In genomic region chr1:166069390-166069789, GRCh38 we compare ENCODE assay signal across 1 cellular context.
TF ChIP-seq lines count a peak whose summit lies in the region.

No MANE protein-coding gene starts in this region.

TF ChIP-seq in H1, 55 proteins besides CTCF, POLR2A, EP300 and RAD21:
- no peak for TF ChIP-seq SIN3A (conservative IDR thresholded peaks at IDR 0.05 in 1 of 2, IDR thresholded peaks at IDR 0.05 in 1 of 2; ENCODE audit: low read depth in 1 of 2, low read length in 2 of 2)
- no peak for TF ChIP-seq EZH2 (IDR thresholded peaks at IDR 0.05; ENCODE audit: low read depth, low read length, severe bottlenecking)
- TF ChIP-seq RNF2 (IDR thresholded peaks at IDR 0.05; ENCODE audit: borderline replicate concordance, low read depth, low read length, missing control alignments, poor library complexity, severe bottlenecking): no peak
- no peak for TF ChIP-seq FOSL1 (IDR thresholded peaks at IDR 0.05; ENCODE audit: insufficient read depth, low read depth, low read length)
- TF ChIP-seq KDM5A (IDR thresholded peaks at IDR 0.05; ENCODE audit: low read length): no peak
- no peak for TF ChIP-seq CBX8 (IDR thresholded peaks at IDR 0.05; ENCODE audit: borderline replicate concordance, low read depth, low read length)
- no peak for TF ChIP-seq MAX (IDR thresholded peaks at IDR 0.05)
- TF ChIP-seq TCF12 (IDR thresholded peaks at IDR 0.05; ENCODE audit: low read depth, low read length): no peak
- no peak for TF ChIP-seq USF2 (IDR thresholded peaks at IDR 0.05; ENCODE audit: low read length)
- no peak for TF ChIP-seq YY1 (IDR thresholded peaks at IDR 0.05; ENCODE audit: low read depth, low read length)
- TF ChIP-seq PHF8 (conservative IDR thresholded peaks at IDR 0.05; ENCODE audit: low read depth, low read length): no peak
- TF ChIP-seq TAF1 (IDR thresholded peaks at IDR 0.05; ENCODE audit: low read depth, low read length): no peak
- TF ChIP-seq HDAC2 (IDR thresholded peaks at IDR 0.05; ENCODE audit: borderline replicate concordance in 1 of 2, low read depth in 2 of 2, low read length in 2 of 2): no peak
